Comparison of ENCODE assay signal across 26 cellular contexts in genomic region chr18:7614030-7614429, GRCh38.
"Had no signal": no experiment of that assay in that cellular context is flagged by ENCODE, and none has a peak within 500 bp of the region (broad histone marks: within the 10 kb centered on the region; RNA-seq: fewer than 3 reads in every experiment).

No MANE protein-coding gene starts in this region.

- H3K4me3 ChIP-seq: colonic mucosa, gastrocnemius medialis, heart right ventricle, left lung, lower lobe of right lung, mucosa of descending colon had no signal

- FAIRE-seq: endometrium, islet of Langerhans, keratinocyte had no signal

- H3K27ac ChIP-seq: colonic mucosa, epithelial cell of prostate, gastrocnemius medialis, left lung, lower lobe of right lung had no signal

- H3K4me1 ChIP-seq: colonic mucosa had no signal

- DNase-seq: colonic mucosa; cortex of kidney; effector CD8-positive, alpha-beta T cell; effector memory CD8-positive, alpha-beta T cell; endodermal cell; erythroblast; foreskin melanocyte; gastrocnemius medialis; glutamatergic neuron; head of caudate nucleus; heart right ventricle; hippocampal formation; left cardiac atrium; left lung; left ventricle myocardium superior; lower lobe of right lung; mesenchymal stem cell; mucosa of descending colon; naive B cell had no signal

- H3K27me3 ChIP-seq: colonic mucosa, gastrocnemius medialis, heart right ventricle, left lung had no signal

- H3K4me1 Mint-ChIP-seq: naive B cell had no signal

- H3K4me3 Mint-ChIP-seq: dendritic cell treated with granulocyte-macrophage colony-stimulating factor and Interleukin-4, amounts not matched to agents 40 ng/mL and 50 ng/mL, for 4 days; effector memory CD8-positive, alpha-beta T cell; endodermal cell; mesothelial cell of epicardium; naive B cell had no signal

- ATAC-seq: effector memory CD8-positive, alpha-beta T cell; esophagus mucosa; gastrocnemius medialis; heart right ventricle; left cardiac atrium; left lung; left ventricle myocardium superior; lower lobe of right lung; mucosa of descending colon had no signal

- H3K36me3 ChIP-seq: colonic mucosa, gastrocnemius medialis, heart right ventricle, left lung, lower lobe of right lung had no signal

- H3K27me3 Mint-ChIP-seq: dendritic cell treated with granulocyte-macrophage colony-stimulating factor and Interleukin-4, amounts not matched to agents 40 ng/mL and 50 ng/mL, for 4 days; effector memory CD8-positive, alpha-beta T cell had no signal

- H3K27ac Mint-ChIP-seq: dendritic cell treated with granulocyte-macrophage colony-stimulating factor and Interleukin-4, amounts not matched to agents 40 ng/mL and 50 ng/mL, for 4 days; endodermal cell; mesothelial cell of epicardium; naive B cell had no signal

- H3K9me3 ChIP-seq: colonic mucosa, gastrocnemius medialis, heart right ventricle, left lung, lower lobe of right lung, mucosa of descending colon had no signal

- H3K36me3 Mint-ChIP-seq: mesothelial cell of epicardium, naive B cell had no signal

- H3K9me3 Mint-ChIP-seq: dendritic cell treated with granulocyte-macrophage colony-stimulating factor and Interleukin-4, amounts not matched to agents 40 ng/mL and 50 ng/mL, for 4 days; effector memory CD8-positive, alpha-beta T cell; endodermal cell; mesothelial cell of epicardium had no signal
